ENCODE assay signal across 8 cellular contexts in genomic region chr2:106030287-106031268, GRCh38.
DNase-seq lines count a peak whose midpoint lies in the region; ATAC-seq lines count a peak whose summit lies in the region.

No MANE protein-coding gene starts in this region.

- peak overlapping the region; percentile 71 to 80 for H3K27ac Mint-ChIP-seq in stimulated activated naive CD8-positive, alpha-beta T cell treated with anti-CD3 and anti-CD28 coated beads, Interleukin-15, amount 100 ng/mL, for 72 hours

- peaks cover 45% of the 10 kb centered on the region for H3K4me1 Mint-ChIP-seq in stimulated activated naive CD8-positive, alpha-beta T cell treated with anti-CD3 and anti-CD28 coated beads, Interleukin-15, amount 100 ng/mL, for 72 hours

- peak overlapping the region in 1 of 2 donors; percentile 5 for H3K4me3 Mint-ChIP-seq in stimulated activated naive CD8-positive, alpha-beta T cell treated with anti-CD3 and anti-CD28 coated beads, Interleukin-15, amount 100 ng/mL, for 72 hours

- H3K27me3 Mint-ChIP-seq in stimulated activated naive CD8-positive, alpha-beta T cell treated with anti-CD3 and anti-CD28 coated beads, Interleukin-15, amount 100 ng/mL, for 72 hours: no peaks in the 10 kb centered on the region

- peaks cover 0 to 5% of the 10 kb centered on the region in 2 donors for H3K9me3 Mint-ChIP-seq in stimulated activated naive CD8-positive, alpha-beta T cell treated with anti-CD3 and anti-CD28 coated beads, Interleukin-15, amount 100 ng/mL, for 72 hours

- DNase-seq in EL (peak; percentile 64), HuH-7.5 (ENCODE audit: low spot score) (peak; percentile 32), cerebellar cortex (ENCODE audit: low spot score) (peak; percentile 38), mucosa of gallbladder (ENCODE audit: low spot score) (peak; percentile 76), glomerular visceral epithelial cell (ENCODE audit: extremely low spot score) (no peak)
- peak; percentile 11 to 63 for DNase-seq in stimulated activated naive CD8-positive, alpha-beta T cell treated with anti-CD3 and anti-CD28 coated beads, Interleukin-15, amount 100 ng/mL, for 72 hours

- ATAC-seq in stimulated activated naive CD8-positive, alpha-beta T cell treated with anti-CD3 and anti-CD28 coated beads, Interleukin-15, amount 100 ng/mL, for 72 hours: peak; percentile 97
- ATAC-seq in HG02981 (IDR thresholded peaks at IDR 0.05; ENCODE audit: unreplicated experiment) (no peak), GM21515 (IDR thresholded peaks at IDR 0.05; ENCODE audit: unreplicated experiment) (no peak)
